Comparison of ENCODE assay signal across 8 cellular contexts in genomic region chr1:32014199-32014936, GRCh38. TPM values are rescaled to one million over a fixed set of nuclear protein-coding genes. Genes with fewer than 3 reads are reported as not detected.
DNase-seq lines count a peak whose midpoint lies in the region; ATAC-seq, FAIRE-seq and TF ChIP-seq lines count a peak whose summit lies in the region.

No MANE protein-coding gene starts in this region.

- H3K79me2 ChIP-seq in SK-N-SH (ENCODE audit: insufficient read depth) = no peaks in the 10 kb centered on the region; the same call in 1 of the 2 replicates
- H3K79me2 ChIP-seq in astrocyte (ENCODE audit: insufficient read depth, low read length) = peaks cover 56% of the 10 kb centered on the region

- H3K27ac ChIP-seq in C4-2B (peak overlapping the region; percentile 98), SK-N-SH (ENCODE audit: low read depth in 2 of 2, low read length in 1 of 2) (peak overlapping the region; percentile 94 to 96), astrocyte (ENCODE audit: low read depth, low read length) (peak overlapping the region; percentile 95)

- ATAC-seq in HG03457 (IDR thresholded peaks at IDR 0.05; ENCODE audit: unreplicated experiment) (peak; percentile 17), HG02610 (IDR thresholded peaks at IDR 0.05; ENCODE audit: unreplicated experiment) (no peak)

- TF ChIP-seq EP300 in SK-N-SH (IDR thresholded peaks at IDR 0.05; ENCODE audit: borderline replicate concordance in 1 of 2, low read depth in 1 of 2, low read length in 1 of 2) = no peak

- no peak for FAIRE-seq in astrocyte (lab: Jason Lieb, UNC)

- no peaks in the 10 kb centered on the region for H3K27me3 Mint-ChIP-seq in astrocyte (ENCODE audit: low read depth, unreplicated experiment)

- no peaks in the 10 kb centered on the region for H3K9me3 Mint-ChIP-seq in astrocyte (ENCODE audit: unreplicated experiment)

- no peak for TF ChIP-seq RAD21 in SK-N-SH (IDR thresholded peaks at IDR 0.05; ENCODE audit: low read length)

- H3K9me3 ChIP-seq in SK-N-SH (no peaks in the 10 kb centered on the region), astrocyte (ENCODE audit: insufficient read depth, low read depth, low read length) (no peaks in the 10 kb centered on the region)

- H3K4me3 ChIP-seq in SK-N-SH (ENCODE audit: low read depth in 2 of 2, low read length in 1 of 2) (peak overlapping the region; percentile 80 to 99), astrocyte (ENCODE audit: insufficient read depth, low read depth, low read length) (peak overlapping the region; percentile 93)

- peaks cover 53% of the 10 kb centered on the region for H4K20me1 ChIP-seq in SK-N-SH (ENCODE audit: insufficient read depth)
- peaks cover 52% of the 10 kb centered on the region for H4K20me1 ChIP-seq in astrocyte (ENCODE audit: insufficient read depth, low read length)

- H3K4me2 ChIP-seq in SK-N-SH (peak overlapping the region; percentile 87), astrocyte (ENCODE audit: low read length) (peak overlapping the region; percentile 82)

- peaks cover 12% of the 10 kb centered on the region for H3K36me3 Mint-ChIP-seq in astrocyte (ENCODE audit: low read depth, unreplicated experiment)

- H3K9me2 ChIP-seq in SK-N-SH = no peaks in the 10 kb centered on the region

- POLR2A ChIA-PET in SK-N-SH (lab: Yijun Ruan, JAX) = interaction anchor here (0.6 to 2.0 kb wide), 4 partner anchors 10 to 58 kb away, joined by 3 to 7 read pairs (median 4); partner anchors contain the start of gene TMEM39B

- peak overlapping the region; percentile 67 for H3K27ac Mint-ChIP-seq in astrocyte (ENCODE audit: unreplicated experiment)

- no peak for TF ChIP-seq CTCF in C4-2B (conservative IDR thresholded peaks at IDR 0.05)
- TF ChIP-seq CTCF in SK-N-SH (IDR thresholded peaks at IDR 0.05) = no peak
- no peak for TF ChIP-seq CTCF in astrocyte (IDR thresholded peaks at IDR 0.05; ENCODE audit: insufficient read depth, low read depth, low read length)

- H3K4me1 Mint-ChIP-seq in astrocyte (ENCODE audit: low read depth, unreplicated experiment) = peaks cover 22% of the 10 kb centered on the region

- H3K4me3 Mint-ChIP-seq in astrocyte (ENCODE audit: unreplicated experiment) = peak overlapping the region; percentile 99

- H2AFZ ChIP-seq in SK-N-SH (ENCODE audit: low read depth) (no peak overlapping the region), astrocyte (ENCODE audit: low read depth, low read length) (peak overlapping the region; percentile 62)

- H3K27me3 ChIP-seq in SK-N-SH (ENCODE audit: insufficient read depth) (no peaks in the 10 kb centered on the region), astrocyte (ENCODE audit: insufficient read depth, low read length) (no peaks in the 10 kb centered on the region)

- peaks cover 10% of the 10 kb centered on the region for H3F3A ChIP-seq in SK-N-SH (replicated peaks; ENCODE audit: insufficient read depth)

- DNase-seq in GM19238 (ENCODE audit: insufficient read length, low spot score) (peak; percentile 40), SK-N-SH (peak; percentile 69), astrocyte (ENCODE audit: low read depth) (peak; percentile 16), hippocampal formation (lab: John Stamatoyannopoulos, UW) (peak; percentile 27 to 54), renal cortical epithelial cell (ENCODE audit: low read depth) (peak; percentile 29)

- 0% methylated on average over 20 of the region's 54 CpGs for WGBS in SK-N-SH (ENCODE audit: low lambda C conversion rate)

- H3K9ac ChIP-seq in SK-N-SH (peak overlapping the region; percentile 100), astrocyte (ENCODE audit: low read length) (peak overlapping the region; percentile 99)

- H3K36me3 ChIP-seq in SK-N-SH (replicated peaks in 1 of 2; ENCODE audit: control insufficient read depth in 1 of 2, insufficient read depth in 2 of 2, low read length in 1 of 2) = peaks cover 3 to 33% of the 10 kb centered on the region in 2 experiments
- no peaks in the 10 kb centered on the region for H3K36me3 ChIP-seq in astrocyte (ENCODE audit: insufficient read depth, low read length)

- CTCF ChIA-PET in SK-N-SH (lab: Yijun Ruan, JAX) = interaction anchor here (1.2 to 1.3 kb wide), 2 partner anchors 49 to 269 kb away, joined by 3 to 4 read pairs; no protein-coding TSS in a partner anchor

- peaks cover 8 to 13% of the 10 kb centered on the region in 2 experiments for H3K4me1 ChIP-seq in SK-N-SH (ENCODE audit: control insufficient read depth in 1 of 2, insufficient read depth in 2 of 2, low read depth in 1 of 2, low read length in 1 of 2)
- H3K4me1 ChIP-seq in astrocyte (ENCODE audit: insufficient read depth, low read length) = peaks cover 17% of the 10 kb centered on the region

TF ChIP-seq in SK-N-SH, 30 proteins besides CTCF, POLR2A, EP300 and RAD21:
- TF ChIP-seq MXI1 (IDR thresholded peaks at IDR 0.05; ENCODE audit: low read depth, low read length) = peak; percentile 42; the same call in 1 of the 2 replicates
- TF ChIP-seq, protein P1, sequence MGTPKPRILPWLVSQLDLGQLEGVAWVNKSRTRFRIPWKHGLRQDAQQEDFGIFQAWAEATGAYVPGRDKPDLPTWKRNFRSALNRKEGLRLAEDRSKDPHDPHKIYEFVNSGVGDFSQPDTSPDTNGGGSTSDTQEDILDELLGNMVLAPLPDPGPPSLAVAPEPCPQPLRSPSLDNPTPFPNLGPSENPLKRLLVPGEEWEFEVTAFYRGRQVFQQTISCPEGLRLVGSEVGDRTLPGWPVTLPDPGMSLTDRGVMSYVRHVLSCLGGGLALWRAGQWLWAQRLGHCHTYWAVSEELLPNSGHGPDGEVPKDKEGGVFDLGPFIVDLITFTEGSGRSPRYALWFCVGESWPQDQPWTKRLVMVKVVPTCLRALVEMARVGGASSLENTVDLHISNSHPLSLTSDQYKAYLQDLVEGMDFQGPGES (IDR thresholded peaks at IDR 0.05; ENCODE audit: low read depth, low read length) = no peak
- no peak for TF ChIP-seq JUND (IDR thresholded peaks at IDR 0.05)
- no peak for TF ChIP-seq GABPA (IDR thresholded peaks at IDR 0.05; ENCODE audit: low read depth)

RNA-seq across cellular contexts. Expression of gene KHDRBS1, which starts 0.7 kb away (rescaled TPM):
- polyA plus RNA-seq in SK-N-SH (2012; rRNA removed) = 37.7 and 52.8 TPM in 2 replicates
- 64.8 and 67.8 TPM in 2 replicates for polyA plus RNA-seq in SK-N-SH (2012; cell fraction: cytosol; rRNA removed)
- 52.7 and 57.2 TPM in 2 replicates for polyA plus RNA-seq in SK-N-SH (2012; cell fraction: nucleus; rRNA removed)
- total RNA-seq in astrocyte = 126 and 139 TPM in 2 replicates
- 49.0 and 118 TPM in 2 replicates for total RNA-seq in renal cortical epithelial cell

RNA-seq across cellular contexts. Expression of gene TMEM39B, which starts 58.4 kb away (rescaled TPM):
- 24.4 and 25.1 TPM in 2 replicates for polyA plus RNA-seq in SK-N-SH (2012; rRNA removed)
- polyA plus RNA-seq in SK-N-SH (2012; cell fraction: cytosol; rRNA removed) = 9.8 and 15.3 TPM in 2 replicates
- 28.5 and 32.0 TPM in 2 replicates for polyA plus RNA-seq in SK-N-SH (2012; cell fraction: nucleus; rRNA removed)
- 11.8 and 13.3 TPM in 2 replicates for total RNA-seq in astrocyte
- 3.1 and 4.7 TPM in 2 replicates for total RNA-seq in renal cortical epithelial cell

Comparison
In these comparisons a context has a peak if more than half of its experiments do, and no peak if none do; other contexts are left out.
1. DNase-seq: peak in every context shown above with its lines; median percentile 69 in SK-N-SH; 40 in hippocampal formation; 40 in GM19238; 29 in renal cortical epithelial cell; 16 in astrocyte.